Comparison of ENCODE assay signal across 6 cellular contexts in the genomic region with DNA sequence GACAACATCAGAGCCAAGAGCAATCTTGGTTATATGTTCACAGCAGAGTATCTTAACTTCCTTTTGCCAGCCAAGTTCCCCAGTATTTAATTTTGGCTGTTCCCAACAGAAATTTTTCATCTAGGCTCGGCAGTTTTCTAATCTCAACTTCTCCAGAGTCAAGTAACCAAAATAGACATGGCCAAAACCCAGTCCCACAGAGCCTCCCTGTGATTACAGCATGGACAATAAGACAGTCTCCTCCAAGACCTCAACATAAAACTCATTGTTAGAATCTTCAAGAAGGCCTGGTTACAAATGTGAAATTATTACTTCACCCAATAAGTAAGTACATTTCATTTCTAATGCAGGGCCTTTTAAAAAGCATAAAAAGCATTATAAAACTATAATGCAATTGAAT.
"Had no signal": no experiment of that assay in that cellular context is flagged by ENCODE, and none has a peak within 500 bp of the region (broad histone marks: within the 10 kb centered on the region; RNA-seq: fewer than 3 reads in every experiment).

No MANE protein-coding gene starts in this region.

- ATAC-seq: HepG2, K562 had no signal

- H3K4me3 ChIP-seq: K562 had no signal

- FAIRE-seq: HepG2, HTR-8/SVneo, K562 had no signal

- H3K27ac ChIP-seq: HL-60 had no signal

- DNase-seq: IMR-90, KBM-7 had no signal
